Comparison of ENCODE assay signal across 2 cellular contexts in the genomic region with DNA sequence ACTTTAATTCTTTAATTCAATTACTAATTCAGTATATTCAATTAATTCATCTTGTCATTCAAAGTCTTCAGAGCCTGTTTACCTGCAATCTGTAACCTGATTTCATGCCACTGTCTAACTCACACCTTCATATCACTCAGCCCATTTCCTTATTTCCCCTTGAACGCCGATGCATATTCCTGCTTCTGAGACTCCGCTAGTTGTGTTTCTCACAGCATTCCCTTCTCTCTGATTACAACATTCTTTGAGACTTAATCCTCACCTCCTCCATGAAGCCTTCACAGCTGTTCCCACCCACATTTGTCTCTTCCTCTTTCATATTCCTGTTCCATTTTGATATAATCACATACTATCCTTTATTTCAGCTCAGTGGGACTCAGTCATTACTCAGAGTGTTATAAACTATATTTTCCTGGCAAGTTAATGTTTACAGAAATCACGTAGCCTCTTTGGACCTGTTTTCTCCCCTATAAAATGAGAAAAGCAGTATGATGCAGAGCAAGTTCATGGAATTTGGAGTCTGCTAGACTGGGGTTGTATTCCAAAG.
TF ChIP-seq lines count a peak whose summit lies in the region.

No MANE protein-coding gene starts in this region.

TF ChIP-seq in GM23338, 12 proteins besides CTCF, POLR2A, EP300 and RAD21:
- no peak for TF ChIP-seq JUNB (IDR thresholded peaks at IDR 0.05; ENCODE audit: unreplicated experiment)

TF ChIP-seq in H1, 55 proteins besides CTCF, POLR2A, EP300 and RAD21:
- no peak for TF ChIP-seq BACH1 (IDR thresholded peaks at IDR 0.05; ENCODE audit: low read length)
- TF ChIP-seq TBP (IDR thresholded peaks at IDR 0.05; ENCODE audit: low read depth, low read length) = no peak
- no peak for TF ChIP-seq CHD1 (IDR thresholded peaks at IDR 0.05; ENCODE audit: low read depth, low read length)
- no peak for TF ChIP-seq RBBP5 (IDR thresholded peaks at IDR 0.05; ENCODE audit: borderline replicate concordance, low read depth, low read length)
- no peak for TF ChIP-seq SIN3A (conservative IDR thresholded peaks at IDR 0.05 in 1 of 2, IDR thresholded peaks at IDR 0.05 in 1 of 2; ENCODE audit: low read depth in 1 of 2, low read length in 2 of 2)
- TF ChIP-seq EGR1 (IDR thresholded peaks at IDR 0.05; ENCODE audit: borderline replicate concordance, low read depth, low read length) = no peak
- no peak for TF ChIP-seq KDM4A (IDR thresholded peaks at IDR 0.05; ENCODE audit: low read depth, low read length, severe bottlenecking)
- TF ChIP-seq ZNF274 (IDR thresholded peaks at IDR 0.05; ENCODE audit: borderline replicate concordance, extremely low read depth, low read length) = no peak
- no peak for TF ChIP-seq NANOG (IDR thresholded peaks at IDR 0.05; ENCODE audit: insufficient read depth, low read depth, low read length, poor library complexity, severe bottlenecking)
- no peak for TF ChIP-seq SP1 (IDR thresholded peaks at IDR 0.05; ENCODE audit: low read depth, low read length)
- no peak for TF ChIP-seq JUN (IDR thresholded peaks at IDR 0.05; ENCODE audit: low read depth, low read length)
- no peak for TF ChIP-seq NRF1 (IDR thresholded peaks at IDR 0.05; ENCODE audit: low read depth, low read length)
- no peak for TF ChIP-seq MAFK (IDR thresholded peaks at IDR 0.05; ENCODE audit: low read depth, low read length)
- TF ChIP-seq POLR2AphosphoS5 (IDR thresholded peaks at IDR 0.05; ENCODE audit: low read depth, low read length) = no peak
